Comparison of ENCODE assay signal across 8 cellular contexts in the genomic region with DNA sequence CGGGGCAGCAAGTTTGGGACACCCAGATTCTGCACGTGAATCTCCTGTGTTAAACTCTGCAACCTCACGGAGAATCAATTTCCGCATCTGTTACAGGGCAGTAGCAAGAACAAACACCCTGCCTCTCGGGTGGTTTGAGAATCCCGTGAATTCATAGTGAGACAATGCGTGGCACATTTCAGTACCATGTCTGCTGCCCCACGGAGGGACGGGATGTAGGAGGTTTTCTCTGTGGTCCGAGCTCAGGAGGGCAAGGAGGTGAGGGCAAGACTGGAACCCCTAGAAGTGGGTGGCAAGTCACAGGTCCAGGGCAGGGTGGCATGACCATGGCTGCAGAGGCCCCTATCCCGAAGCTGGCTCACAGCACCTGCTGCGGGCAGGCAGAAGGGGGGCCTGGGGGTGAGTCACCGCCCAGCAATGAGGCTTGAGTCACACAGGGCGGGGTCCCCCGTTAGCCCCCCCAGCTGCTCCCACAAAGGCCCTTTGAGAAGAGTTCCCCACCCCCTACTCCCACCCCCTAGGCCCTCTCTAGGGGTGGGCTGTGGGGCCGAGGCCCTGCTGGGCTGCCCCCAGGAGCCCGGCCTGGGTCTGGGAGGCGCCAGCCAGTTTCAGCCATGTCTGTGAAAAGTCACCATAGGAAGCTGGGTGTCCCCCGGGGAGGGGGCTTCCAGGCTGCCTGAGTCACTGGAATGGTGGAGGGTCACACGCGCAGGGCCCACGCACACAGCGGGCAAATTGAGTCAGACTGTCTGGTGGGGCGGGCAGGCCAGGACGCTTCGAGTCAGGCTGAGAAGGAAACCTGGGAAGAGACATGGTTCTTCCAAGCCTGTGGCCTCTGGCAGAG. TPM values are rescaled to one million over a fixed set of nuclear protein-coding genes. Genes with fewer than 3 reads are reported as not detected.
DNase-seq lines count a peak whose midpoint lies in the region; ATAC-seq and TF ChIP-seq lines count a peak whose summit lies in the region.

No MANE protein-coding gene starts in this region.

- WGBS in urinary bladder: 20% methylated on average over 26 of the region's 26 CpGs

- H3K36me3 Mint-ChIP-seq in CD4-positive, alpha-beta memory T cell: peaks cover 0 to 10% of the 10 kb centered on the region in 2 donors
- no peaks in the 10 kb centered on the region for H3K36me3 Mint-ChIP-seq in nephron progenitor cell (ENCODE audit: low read depth)

- H3K9me3 ChIP-seq in CD4-positive, alpha-beta memory T cell (ENCODE audit: control insufficient read depth in 1 of 2, low read length in 2 of 2): no peaks in the 10 kb centered on the region
- H3K9me3 ChIP-seq in Karpas-422 (ENCODE audit: low read length): no peaks in the 10 kb centered on the region

- H3K4me3 ChIP-seq in CD4-positive, alpha-beta memory T cell (ENCODE audit: low read length in 2 of 2): no peak overlapping the region
- H3K4me3 ChIP-seq in fibroblast of the aortic adventitia (ENCODE audit: low read depth, low read length): peak overlapping the region; percentile 35
- H3K4me3 ChIP-seq in urinary bladder (ENCODE audit: low read depth, low read length): no peak overlapping the region
- H3K4me3 ChIP-seq in Karpas-422 (ENCODE audit: low read length): no peak overlapping the region

- peaks cover 0 to 4% of the 10 kb centered on the region in 2 donors for H3K27me3 Mint-ChIP-seq in CD4-positive, alpha-beta memory T cell
- H3K27me3 Mint-ChIP-seq in nephron progenitor cell (ENCODE audit: low read depth, poor library complexity): no peaks in the 10 kb centered on the region

- H3K9me2 ChIP-seq in Karpas-422 (replicated peaks; ENCODE audit: insufficient read depth, low read length): no peaks in the 10 kb centered on the region

- POLR2A ChIA-PET in CD4-positive, alpha-beta memory T cell (lab: Charles Lee; ENCODE audit: partially characterized antibody): interaction anchor here (0.8 to 7.9 kb wide), 12 partner anchors 10 to 671 kb away, joined by 3 to 204 read pairs (median 5); a partner anchor contains a TSS

- peaks cover 38% of the 10 kb centered on the region for H3K4me1 ChIP-seq in CD4-positive, alpha-beta memory T cell (ENCODE audit: insufficient read depth, low read length)
- H3K4me1 ChIP-seq in urinary bladder (ENCODE audit: insufficient read depth): peaks cover 2% of the 10 kb centered on the region
- H3K4me1 ChIP-seq in Karpas-422 (ENCODE audit: low read length): peaks cover 18% of the 10 kb centered on the region

- peak overlapping the region; percentile 81 to 90 (median 84) for H3K4me3 Mint-ChIP-seq in CD4-positive, alpha-beta memory T cell
- H3K4me3 Mint-ChIP-seq in nephron progenitor cell: peak overlapping the region; percentile 40

- TF ChIP-seq CTCF in fibroblast of the aortic adventitia (IDR thresholded peaks at IDR 0.05; ENCODE audit: insufficient read depth, low read length) (no peak), nephron progenitor cell (IDR thresholded peaks at IDR 0.05) (no peak)

- no peak for ATAC-seq in HG02678 (IDR thresholded peaks at IDR 0.05; ENCODE audit: unreplicated experiment)

- no peaks in the 10 kb centered on the region for H4K20me1 ChIP-seq in Karpas-422 (ENCODE audit: insufficient read depth, low read depth, low read length)

- peaks cover 0 to 5% (median 0%) of the 10 kb centered on the region in 8 donors for H3K9me3 Mint-ChIP-seq in CD4-positive, alpha-beta memory T cell
- no peaks in the 10 kb centered on the region for H3K9me3 Mint-ChIP-seq in nephron progenitor cell

- H3K27ac Mint-ChIP-seq in CD4-positive, alpha-beta memory T cell: peak overlapping the region; percentile 97 to 100 (median 98)
- peak overlapping the region; percentile 66 for H3K27ac Mint-ChIP-seq in nephron progenitor cell

- peaks cover 19 to 39% (median 26%) of the 10 kb centered on the region in 4 donors for H3K4me1 Mint-ChIP-seq in CD4-positive, alpha-beta memory T cell
- H3K4me1 Mint-ChIP-seq in nephron progenitor cell: peaks cover 31% of the 10 kb centered on the region

- no peak overlapping the region for H2AFZ ChIP-seq in Karpas-422 (ENCODE audit: low read length)

- peak overlapping the region; percentile 75 for H3K27ac ChIP-seq in CD4-positive, alpha-beta memory T cell (ENCODE audit: low read depth, low read length)
- H3K27ac ChIP-seq in urinary bladder (ENCODE audit: low read depth) (peak overlapping the region; percentile 96), Karpas-422 (ENCODE audit: low read length) (no peak overlapping the region)

- H3K4me2 ChIP-seq in Karpas-422 (ENCODE audit: low read depth, low read length, poor library complexity, severe bottlenecking): no peak overlapping the region

- no peaks in the 10 kb centered on the region for H3K36me3 ChIP-seq in CD4-positive, alpha-beta memory T cell (ENCODE audit: insufficient read depth, low read length)
- H3K36me3 ChIP-seq in urinary bladder (ENCODE audit: insufficient read depth): no peaks in the 10 kb centered on the region
- no peaks in the 10 kb centered on the region for H3K36me3 ChIP-seq in Karpas-422 (ENCODE audit: insufficient read depth, low read length)

- intact Hi-C loops in CD4-positive, alpha-beta memory T cell (cut with micrococcal nuclease): no loop called here

- CTCF ChIA-PET in CD4-positive, alpha-beta memory T cell (lab: Charles Lee; ENCODE audit: partially characterized antibody): interaction anchor here (1.2 to 6.2 kb wide), 4 partner anchors 10 to 76 kb away, joined by 3 to 46 read pairs (median 4); a partner anchor contains a TSS

- no peak overlapping the region for H3K9ac ChIP-seq in Karpas-422 (ENCODE audit: low read length)

- peak in 4 of 5 donors; percentile 38 to 86 (median 44) for DNase-seq in CD4-positive, alpha-beta memory T cell
- DNase-seq in NOMO-1 treated with DMSO at 0.1 percent for 48 hours (lab: John Stamatoyannopoulos, UW; ENCODE audit: unreplicated experiment) (peak; percentile 55), fibroblast of the aortic adventitia (ENCODE audit: low read depth) (peak; percentile 94), nephron progenitor cell (no peak), Karpas-422 (no peak)
- DNase-seq in activated naive CD4-positive, alpha-beta T cell treated with Interleukin-2 at 50 U/mL for 16 hours: peak; percentile 78

- no peaks in the 10 kb centered on the region for H3K79me2 ChIP-seq in Karpas-422 (ENCODE audit: low read length)

- no peaks in the 10 kb centered on the region for H3K27me3 ChIP-seq in CD4-positive, alpha-beta memory T cell (ENCODE audit: insufficient read depth, low read length)
- no peaks in the 10 kb centered on the region for H3K27me3 ChIP-seq in Karpas-422 (ENCODE audit: low read length)

RNA-seq across cellular contexts. Expression of a gene that starts 25.8 kb away (rescaled TPM):
- total RNA-seq in CD4-positive, alpha-beta memory T cell: not detected
- polyA plus RNA-seq in CD4-positive, alpha-beta memory T cell: not detected
- total RNA-seq in fibroblast of the aortic adventitia (ENCODE audit: low replicate concordance) (0.27 TPM in 1 of 2 replicates, not detected in the other), urinary bladder (not detected)
- polyA plus RNA-seq in urinary bladder: 0.57 TPM
- not detected in 2 replicates for total RNA-seq in Karpas-422 (2014; rRNA removed; shearing (Covaris generic); ENCODE audit: low replicate concordance)

RNA-seq across cellular contexts. Expression of a gene that starts 54.8 kb away (rescaled TPM):
- 1 to 10 TPM; 3.1 to 3.8 TPM for total RNA-seq in CD4-positive, alpha-beta memory T cell
- polyA plus RNA-seq in CD4-positive, alpha-beta memory T cell: under 1 TPM; 0.35 to 0.41 TPM
- total RNA-seq in fibroblast of the aortic adventitia (ENCODE audit: low replicate concordance) (1.5 and 1.8 TPM in 2 replicates), urinary bladder (2.0 TPM)
- 2.2 TPM for polyA plus RNA-seq in urinary bladder
- total RNA-seq in Karpas-422 (2014; rRNA removed; shearing (Covaris generic); ENCODE audit: low replicate concordance): 0.47 TPM in 1 of 2 replicates, not detected in the other

RNA-seq across cellular contexts. Expression of a gene that starts 54.9 kb away (rescaled TPM):
- 10 to 100 TPM; 32.9 to 37.1 TPM for total RNA-seq in CD4-positive, alpha-beta memory T cell
- 10 to 100 TPM in 1 of 2 donors, 1 to 10 TPM in 1; 3.8 to 13.9 TPM for polyA plus RNA-seq in CD4-positive, alpha-beta memory T cell
- 12.5 and 16.6 TPM in 2 replicates for total RNA-seq in fibroblast of the aortic adventitia (ENCODE audit: low replicate concordance)
- 7.3 TPM for total RNA-seq in urinary bladder
- polyA plus RNA-seq in urinary bladder: 25.8 TPM
- 9.9 and 28.6 TPM in 2 replicates for total RNA-seq in Karpas-422 (2014; rRNA removed; shearing (Covaris generic); ENCODE audit: low replicate concordance)

RNA-seq across cellular contexts. Expression of a gene that starts 55.9 kb away (rescaled TPM):
- 1 to 10 TPM; 6.4 to 6.6 TPM for total RNA-seq in CD4-positive, alpha-beta memory T cell
- 1 to 10 TPM in 1 of 2 donors, under 1 TPM in 1; 0.33 to 1.6 TPM for polyA plus RNA-seq in CD4-positive, alpha-beta memory T cell
- total RNA-seq in fibroblast of the aortic adventitia (ENCODE audit: low replicate concordance): 0.57 and 6.7 TPM in 2 replicates
- 2.5 TPM for total RNA-seq in urinary bladder
- polyA plus RNA-seq in urinary bladder: 2.2 TPM
- total RNA-seq in Karpas-422 (2014; rRNA removed; shearing (Covaris generic); ENCODE audit: low replicate concordance): 6.8 and 7.3 TPM in 2 replicates

Comparison
In these comparisons a context has a peak if more than half of its experiments do, and no peak if none do; other contexts are left out.
1. DNase-seq: peak in CD4-positive, alpha-beta memory T cell (4 of 5), NOMO-1 treated with DMSO at 0.1 percent for 48 hours (single experiment), activated naive CD4-positive, alpha-beta T cell treated with Interleukin-2 at 50 U/mL for 16 hours (single experiment) and fibroblast of the aortic adventitia (single experiment); none in nephron progenitor cell (single experiment) and Karpas-422 (single experiment).